1 cellular context compared by ENCODE assay signal in the genomic region with DNA sequence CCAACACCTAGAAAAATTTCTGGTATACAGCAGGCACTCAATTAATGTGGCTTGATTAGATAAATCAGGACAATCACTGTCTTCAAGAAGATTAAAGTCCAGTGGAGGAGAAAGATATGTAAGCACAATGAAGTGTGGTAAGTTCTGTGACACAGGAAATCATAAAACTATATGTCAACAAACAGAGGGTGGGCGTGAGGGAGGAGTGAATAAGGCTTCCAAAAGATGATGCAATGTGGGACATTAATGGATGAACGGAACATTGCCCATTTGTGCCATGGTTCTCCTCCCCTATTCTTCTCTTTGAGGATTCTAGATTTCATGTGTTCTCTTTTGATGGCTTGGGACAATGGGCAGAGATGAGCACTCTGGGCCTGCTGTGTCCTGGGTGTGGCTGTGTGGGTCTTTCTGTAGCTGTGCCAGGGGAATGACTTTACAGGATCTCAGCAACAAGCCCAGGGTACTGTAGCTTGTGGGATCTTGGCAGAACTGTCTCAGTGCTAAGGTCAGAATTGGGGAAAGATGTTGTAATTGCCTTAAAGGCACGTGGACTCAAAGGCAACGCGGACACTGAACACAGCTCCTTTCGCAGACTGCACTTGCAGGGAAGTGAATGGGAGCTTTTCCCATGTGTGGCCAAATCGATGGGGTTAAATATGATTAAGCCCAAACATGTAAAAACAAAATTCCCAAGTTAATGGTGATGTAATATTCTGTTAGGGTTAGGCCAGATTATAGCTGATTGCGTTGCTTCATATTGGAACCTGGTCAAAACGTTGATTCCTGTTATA.
TF ChIP-seq lines count a peak whose summit lies in the region.

No MANE protein-coding gene starts in this region.

TF ChIP-seq in HCT116, 20 proteins besides CTCF, POLR2A, EP300 and RAD21 (continued from another document):
- TF ChIP-seq, protein P1, sequence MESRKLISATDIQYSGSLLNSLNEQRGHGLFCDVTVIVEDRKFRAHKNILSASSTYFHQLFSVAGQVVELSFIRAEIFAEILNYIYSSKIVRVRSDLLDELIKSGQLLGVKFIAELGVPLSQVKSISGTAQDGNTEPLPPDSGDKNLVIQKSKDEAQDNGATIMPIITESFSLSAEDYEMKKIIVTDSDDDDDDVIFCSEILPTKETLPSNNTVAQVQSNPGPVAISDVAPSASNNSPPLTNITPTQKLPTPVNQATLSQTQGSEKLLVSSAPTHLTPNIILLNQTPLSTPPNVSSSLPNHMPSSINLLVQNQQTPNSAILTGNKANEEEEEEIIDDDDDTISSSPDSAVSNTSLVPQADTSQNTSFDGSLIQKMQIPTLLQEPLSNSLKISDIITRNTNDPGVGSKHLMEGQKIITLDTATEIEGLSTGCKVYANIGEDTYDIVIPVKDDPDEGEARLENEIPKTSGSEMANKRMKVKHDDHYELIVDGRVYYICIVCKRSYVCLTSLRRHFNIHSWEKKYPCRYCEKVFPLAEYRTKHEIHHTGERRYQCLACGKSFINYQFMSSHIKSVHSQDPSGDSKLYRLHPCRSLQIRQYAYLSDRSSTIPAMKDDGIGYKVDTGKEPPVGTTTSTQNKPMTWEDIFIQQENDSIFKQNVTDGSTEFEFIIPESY (IDR thresholded peaks at IDR 0.05; ENCODE audit: extremely low read depth, insufficient replicate concordance, low read length) = no peak
- TF ChIP-seq, protein P2, sequence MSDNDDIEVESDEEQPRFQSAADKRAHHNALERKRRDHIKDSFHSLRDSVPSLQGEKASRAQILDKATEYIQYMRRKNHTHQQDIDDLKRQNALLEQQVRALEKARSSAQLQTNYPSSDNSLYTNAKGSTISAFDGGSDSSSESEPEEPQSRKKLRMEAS (IDR thresholded peaks at IDR 0.05) = no peak
- TF ChIP-seq POLR2AphosphoS5 (IDR thresholded peaks at IDR 0.05; ENCODE audit: low read depth, low read length) = no peak
- no peak for TF ChIP-seq CBX3 (IDR thresholded peaks at IDR 0.05; ENCODE audit: low read depth)
- no peak for TF ChIP-seq SIN3A (IDR thresholded peaks at IDR 0.05; ENCODE audit: low read depth)
- TF ChIP-seq, protein P3, sequence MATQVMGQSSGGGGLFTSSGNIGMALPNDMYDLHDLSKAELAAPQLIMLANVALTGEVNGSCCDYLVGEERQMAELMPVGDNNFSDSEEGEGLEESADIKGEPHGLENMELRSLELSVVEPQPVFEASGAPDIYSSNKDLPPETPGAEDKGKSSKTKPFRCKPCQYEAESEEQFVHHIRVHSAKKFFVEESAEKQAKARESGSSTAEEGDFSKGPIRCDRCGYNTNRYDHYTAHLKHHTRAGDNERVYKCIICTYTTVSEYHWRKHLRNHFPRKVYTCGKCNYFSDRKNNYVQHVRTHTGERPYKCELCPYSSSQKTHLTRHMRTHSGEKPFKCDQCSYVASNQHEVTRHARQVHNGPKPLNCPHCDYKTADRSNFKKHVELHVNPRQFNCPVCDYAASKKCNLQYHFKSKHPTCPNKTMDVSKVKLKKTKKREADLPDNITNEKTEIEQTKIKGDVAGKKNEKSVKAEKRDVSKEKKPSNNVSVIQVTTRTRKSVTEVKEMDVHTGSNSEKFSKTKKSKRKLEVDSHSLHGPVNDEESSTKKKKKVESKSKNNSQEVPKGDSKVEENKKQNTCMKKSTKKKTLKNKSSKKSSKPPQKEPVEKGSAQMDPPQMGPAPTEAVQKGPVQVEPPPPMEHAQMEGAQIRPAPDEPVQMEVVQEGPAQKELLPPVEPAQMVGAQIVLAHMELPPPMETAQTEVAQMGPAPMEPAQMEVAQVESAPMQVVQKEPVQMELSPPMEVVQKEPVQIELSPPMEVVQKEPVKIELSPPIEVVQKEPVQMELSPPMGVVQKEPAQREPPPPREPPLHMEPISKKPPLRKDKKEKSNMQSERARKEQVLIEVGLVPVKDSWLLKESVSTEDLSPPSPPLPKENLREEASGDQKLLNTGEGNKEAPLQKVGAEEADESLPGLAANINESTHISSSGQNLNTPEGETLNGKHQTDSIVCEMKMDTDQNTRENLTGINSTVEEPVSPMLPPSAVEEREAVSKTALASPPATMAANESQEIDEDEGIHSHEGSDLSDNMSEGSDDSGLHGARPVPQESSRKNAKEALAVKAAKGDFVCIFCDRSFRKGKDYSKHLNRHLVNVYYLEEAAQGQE (IDR thresholded peaks at IDR 0.05; ENCODE audit: low read depth) = no peak
- peak; percentile 64 for TF ChIP-seq EGR1 (IDR thresholded peaks at IDR 0.05; ENCODE audit: low read depth)
- no peak for TF ChIP-seq SRF (IDR thresholded peaks at IDR 0.05; ENCODE audit: low read depth)
- no peak for TF ChIP-seq SP1 (IDR thresholded peaks at IDR 0.05; ENCODE audit: low read depth)
- TF ChIP-seq, protein P4, sequence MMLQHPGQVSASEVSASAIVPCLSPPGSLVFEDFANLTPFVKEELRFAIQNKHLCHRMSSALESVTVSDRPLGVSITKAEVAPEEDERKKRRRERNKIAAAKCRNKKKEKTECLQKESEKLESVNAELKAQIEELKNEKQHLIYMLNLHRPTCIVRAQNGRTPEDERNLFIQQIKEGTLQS (IDR thresholded peaks at IDR 0.05) = no peak
